In the genomic region with DNA sequence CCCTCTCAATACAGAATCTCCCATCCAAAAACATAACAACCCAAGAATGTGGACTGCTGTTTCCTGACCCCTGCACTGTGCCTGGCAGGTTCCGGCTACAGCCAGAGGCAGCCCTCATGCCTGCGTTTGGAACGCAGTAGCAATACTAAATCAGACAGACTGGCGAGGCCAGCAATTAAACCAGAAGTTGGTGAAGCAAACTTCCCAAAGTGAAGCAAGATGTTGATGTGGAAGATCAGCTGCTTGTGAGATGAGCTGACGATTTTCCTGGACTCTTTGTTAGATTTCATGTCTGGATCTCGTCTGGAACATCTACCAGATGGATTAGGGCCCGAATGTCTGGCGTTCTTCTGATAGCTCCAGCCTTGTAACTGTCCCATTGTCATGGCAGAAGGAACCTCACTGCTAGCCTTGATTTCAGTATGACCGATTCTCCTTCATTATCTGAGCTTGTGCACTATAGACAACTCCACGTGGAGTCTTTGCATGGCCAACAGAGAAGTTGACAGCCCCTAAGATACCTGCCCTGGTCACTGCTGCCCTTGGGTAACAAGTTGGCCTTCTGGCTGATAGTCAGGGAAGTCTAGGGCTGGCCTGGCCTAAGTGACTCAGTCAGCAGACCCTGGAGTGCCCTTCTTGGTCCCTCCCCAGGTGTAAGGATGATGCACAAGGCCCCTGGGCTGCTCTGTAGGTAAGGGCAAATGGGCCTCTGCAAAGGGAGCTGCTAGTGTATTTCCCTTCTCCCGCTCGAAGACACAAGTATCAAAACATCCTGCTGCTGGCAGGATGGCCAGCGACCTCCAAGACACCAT, we compare ENCODE assay signal across 11 cellular contexts.
"Had no signal": no experiment of that assay in that cellular context is flagged by ENCODE, and none has a peak within 500 bp of the region (broad histone marks: within the 10 kb centered on the region; RNA-seq: fewer than 3 reads in every experiment).

No MANE protein-coding gene starts in this region.

- H3K4me1 Mint-ChIP-seq: stimulated activated memory B cell treated with anti-CD40 and anti-IgM and Interleukin-4, amounts not matched to agents 10 μg/mL and 1 μg/mL and 100 μg/mL, for 72 hours had no signal

- H3K4me3 Mint-ChIP-seq: activated naive CD8-positive, alpha-beta T cell; natural killer cell treated with Interleukin-12 subunit alpha and Interleukin-12 subunit beta and Interleukin-15 and Interleukin-18, amount 100 ng/mL, for 72 hours; stimulated activated memory B cell treated with anti-CD40 and anti-IgM and Interleukin-4, amounts not matched to agents 10 μg/mL and 1 μg/mL and 100 μg/mL, for 72 hours had no signal

- ATAC-seq: activated CD4-positive, CD25-positive, alpha-beta regulatory T cell treated with anti-CD3 and anti-CD28 coated beads, Interleukin-2, amount 50 U/mL, for 24 hours; natural killer cell treated with Interleukin-12 subunit alpha and Interleukin-12 subunit beta and Interleukin-15 and Interleukin-18, amount 100 ng/mL, for 72 hours; stimulated activated memory B cell treated with anti-CD40 and anti-IgM and Interleukin-4, amounts not matched to agents 10 μg/mL and 1 μg/mL and 100 μg/mL, for 72 hours had no signal

- H3K36me3 ChIP-seq: breast epithelium, upper lobe of left lung had no signal

- DNase-seq: activated T-cell treated with anti-CD3 and anti-CD28 coated beads, Interleukin-2, amount 50 U/mL, for 1 hour; hippocampal formation; SIG-M5; substantia nigra; upper lobe of left lung had no signal

- H3K9me3 Mint-ChIP-seq: natural killer cell treated with Interleukin-12 subunit alpha and Interleukin-12 subunit beta and Interleukin-15 and Interleukin-18, amount 100 ng/mL, for 72 hours had no signal

- H3K27me3 Mint-ChIP-seq: activated naive CD8-positive, alpha-beta T cell; stimulated activated memory B cell treated with anti-CD40 and anti-IgM and Interleukin-4, amounts not matched to agents 10 μg/mL and 1 μg/mL and 100 μg/mL, for 72 hours had no signal

- H3K27me3 ChIP-seq: breast epithelium, upper lobe of left lung had no signal

- H3K27ac Mint-ChIP-seq: activated naive CD8-positive, alpha-beta T cell; natural killer cell treated with Interleukin-12 subunit alpha and Interleukin-12 subunit beta and Interleukin-15 and Interleukin-18, amount 100 ng/mL, for 72 hours; stimulated activated memory B cell treated with anti-CD40 and anti-IgM and Interleukin-4, amounts not matched to agents 10 μg/mL and 1 μg/mL and 100 μg/mL, for 72 hours had no signal

- H3K9me3 ChIP-seq: breast epithelium, upper lobe of left lung had no signal

- H3K4me2 ChIP-seq: smooth muscle cell had no signal

- H3K36me3 Mint-ChIP-seq: activated naive CD8-positive, alpha-beta T cell; natural killer cell treated with Interleukin-12 subunit alpha and Interleukin-12 subunit beta and Interleukin-15 and Interleukin-18, amount 100 ng/mL, for 72 hours; stimulated activated memory B cell treated with anti-CD40 and anti-IgM and Interleukin-4, amounts not matched to agents 10 μg/mL and 1 μg/mL and 100 μg/mL, for 72 hours had no signal

- H3K4me3 ChIP-seq: breast epithelium, smooth muscle cell, upper lobe of left lung had no signal

- H3K4me1 ChIP-seq: breast epithelium had no signal
